8 cellular contexts compared by ENCODE assay signal in the genomic region with DNA sequence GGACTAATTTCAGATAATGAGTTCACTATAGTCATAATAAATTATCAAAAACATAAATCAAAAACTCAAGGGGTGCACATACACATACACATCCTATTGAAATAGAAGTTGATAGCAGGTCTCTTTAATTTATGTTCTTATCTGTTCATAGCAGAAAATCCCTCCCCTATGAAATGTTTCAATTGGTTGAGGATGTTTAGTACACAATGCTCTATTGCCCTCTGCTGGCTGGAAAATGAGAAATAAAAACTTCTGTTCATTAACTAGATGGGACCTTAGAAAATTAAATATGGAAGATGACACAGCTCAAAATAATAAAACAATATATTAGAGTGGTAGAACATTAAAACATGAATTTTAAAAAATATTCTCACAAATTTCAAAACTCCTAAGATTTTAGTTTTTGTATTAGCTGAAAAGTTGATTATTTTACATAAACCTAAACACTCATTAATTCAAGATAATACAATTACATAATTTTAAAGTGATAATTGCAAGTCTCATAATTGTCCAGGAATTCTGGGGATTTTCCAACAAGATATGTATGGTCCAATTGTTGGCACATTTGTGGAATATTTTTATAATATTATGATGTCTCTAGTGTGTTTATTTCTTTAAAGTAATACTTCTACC.
DNase-seq lines count a peak whose midpoint lies in the region; ATAC-seq and TF ChIP-seq lines count a peak whose summit lies in the region.

No MANE protein-coding gene starts in this region.

- H3K9me3 ChIP-seq in SK-N-SH, result no peaks in the 10 kb centered on the region; the same call in 1 of the 2 replicates
- H3K9me3 ChIP-seq in testis, result no peaks in the 10 kb centered on the region

- TF ChIP-seq RAD21 in SK-N-SH (IDR thresholded peaks at IDR 0.05; ENCODE audit: low read length), result peak; percentile 92

- H3K36me3 ChIP-seq in SK-N-SH (replicated peaks in 1 of 2; ENCODE audit: control insufficient read depth in 1 of 2, insufficient read depth in 2 of 2, low read length in 1 of 2) (no peaks in the 10 kb centered on the region), testis (ENCODE audit: low read depth, missing control alignments) (no peaks in the 10 kb centered on the region)

- H3K27ac ChIP-seq in SK-N-SH (ENCODE audit: low read depth in 2 of 2, low read length in 1 of 2) (no peak overlapping the region), testis (no peak overlapping the region)

- no peak overlapping the region for H3K4me2 ChIP-seq in SK-N-SH

- no peak overlapping the region for H3K9ac ChIP-seq in SK-N-SH

- H2AFZ ChIP-seq in SK-N-SH (ENCODE audit: low read depth), result peak overlapping the region; percentile 71; the same call in 1 of the 2 replicates

- ATAC-seq in GM18907 (IDR thresholded peaks at IDR 0.05; ENCODE audit: unreplicated experiment), result peak; percentile 66

- no peaks in the 10 kb centered on the region for H3K79me2 ChIP-seq in SK-N-SH (ENCODE audit: insufficient read depth)

- H3K27me3 ChIP-seq in SK-N-SH (ENCODE audit: insufficient read depth) (no peaks in the 10 kb centered on the region), testis (no peaks in the 10 kb centered on the region)

- intact Hi-C loops in testis (cut with DNase I; ENCODE audit: low total_unique reads), result no loop called here

- TF ChIP-seq POLR2A in testis (IDR thresholded peaks at IDR 0.05), result no peak

- POLR2A ChIA-PET in SK-N-SH (lab: Yijun Ruan, JAX), result no interaction called here

- DNase-seq in AG09319 (ENCODE audit: extremely low read depth, low read depth) (no peak), M059J (ENCODE audit: low read depth) (peak; percentile 44), SK-N-SH (peak; percentile 51), foreskin melanocyte (peak; percentile 45), testis (no peak), T-helper 1 cell (no peak)
- no peak for DNase-seq in stimulated activated CD8-positive, alpha-beta memory T cell treated with anti-CD3 and anti-CD28 coated beads, Interleukin-4, amount 100 ng/mL, for 48 hours

- no peaks in the 10 kb centered on the region for H3F3A ChIP-seq in SK-N-SH (replicated peaks; ENCODE audit: insufficient read depth)

- H3K4me3 ChIP-seq in SK-N-SH (ENCODE audit: low read depth in 2 of 2, low read length in 1 of 2) (no peak overlapping the region; a peak in 1 of 4 replicates), testis (no peak overlapping the region)

- no peaks in the 10 kb centered on the region for H4K20me1 ChIP-seq in SK-N-SH (ENCODE audit: insufficient read depth)

- TF ChIP-seq EP300 in SK-N-SH (IDR thresholded peaks at IDR 0.05; ENCODE audit: borderline replicate concordance in 1 of 2, low read depth in 1 of 2, low read length in 1 of 2), result no peak

- CTCF ChIA-PET in SK-N-SH (lab: Yijun Ruan, JAX), result interaction anchor here (0.6 to 4.7 kb wide), 32 partner anchors 8 to 577 kb away, joined by 3 to 54 read pairs (median 4); no protein-coding TSS in a partner anchor

- H3K4me1 ChIP-seq in SK-N-SH (ENCODE audit: control insufficient read depth in 1 of 2, insufficient read depth in 2 of 2, low read depth in 1 of 2, low read length in 1 of 2) (peaks cover 0 to 9% of the 10 kb centered on the region in 2 experiments; a peak in 2 of 4 replicates), testis (no peaks in the 10 kb centered on the region)

- H3K9me2 ChIP-seq in SK-N-SH, result no peaks in the 10 kb centered on the region

- TF ChIP-seq CTCF in AG09319 (IDR thresholded peaks at IDR 0.05; ENCODE audit: low read depth, low read length), result peak; percentile 47
- TF ChIP-seq CTCF in SK-N-SH (IDR thresholded peaks at IDR 0.05), result peak; percentile 83
- peak; percentile 48 to 71 (median 52) for TF ChIP-seq CTCF in testis (IDR thresholded peaks at IDR 0.05)

TF ChIP-seq in SK-N-SH, 30 proteins besides CTCF, POLR2A, EP300 and RAD21:
- TF ChIP-seq TAF1 (IDR thresholded peaks at IDR 0.05; ENCODE audit: borderline replicate concordance, low read depth, low read length), result no peak
- no peak for TF ChIP-seq FOXJ3 (CRISPR knock-in tag; IDR thresholded peaks at IDR 0.05)
- TF ChIP-seq FOXM1 (IDR thresholded peaks at IDR 0.05; ENCODE audit: low read depth), result no peak
- TF ChIP-seq, protein P1, sequence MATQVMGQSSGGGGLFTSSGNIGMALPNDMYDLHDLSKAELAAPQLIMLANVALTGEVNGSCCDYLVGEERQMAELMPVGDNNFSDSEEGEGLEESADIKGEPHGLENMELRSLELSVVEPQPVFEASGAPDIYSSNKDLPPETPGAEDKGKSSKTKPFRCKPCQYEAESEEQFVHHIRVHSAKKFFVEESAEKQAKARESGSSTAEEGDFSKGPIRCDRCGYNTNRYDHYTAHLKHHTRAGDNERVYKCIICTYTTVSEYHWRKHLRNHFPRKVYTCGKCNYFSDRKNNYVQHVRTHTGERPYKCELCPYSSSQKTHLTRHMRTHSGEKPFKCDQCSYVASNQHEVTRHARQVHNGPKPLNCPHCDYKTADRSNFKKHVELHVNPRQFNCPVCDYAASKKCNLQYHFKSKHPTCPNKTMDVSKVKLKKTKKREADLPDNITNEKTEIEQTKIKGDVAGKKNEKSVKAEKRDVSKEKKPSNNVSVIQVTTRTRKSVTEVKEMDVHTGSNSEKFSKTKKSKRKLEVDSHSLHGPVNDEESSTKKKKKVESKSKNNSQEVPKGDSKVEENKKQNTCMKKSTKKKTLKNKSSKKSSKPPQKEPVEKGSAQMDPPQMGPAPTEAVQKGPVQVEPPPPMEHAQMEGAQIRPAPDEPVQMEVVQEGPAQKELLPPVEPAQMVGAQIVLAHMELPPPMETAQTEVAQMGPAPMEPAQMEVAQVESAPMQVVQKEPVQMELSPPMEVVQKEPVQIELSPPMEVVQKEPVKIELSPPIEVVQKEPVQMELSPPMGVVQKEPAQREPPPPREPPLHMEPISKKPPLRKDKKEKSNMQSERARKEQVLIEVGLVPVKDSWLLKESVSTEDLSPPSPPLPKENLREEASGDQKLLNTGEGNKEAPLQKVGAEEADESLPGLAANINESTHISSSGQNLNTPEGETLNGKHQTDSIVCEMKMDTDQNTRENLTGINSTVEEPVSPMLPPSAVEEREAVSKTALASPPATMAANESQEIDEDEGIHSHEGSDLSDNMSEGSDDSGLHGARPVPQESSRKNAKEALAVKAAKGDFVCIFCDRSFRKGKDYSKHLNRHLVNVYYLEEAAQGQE (IDR thresholded peaks at IDR 0.05; ENCODE audit: low read depth, low read length), result no peak
- peak; percentile 80 for TF ChIP-seq SMC3 (IDR thresholded peaks at IDR 0.05; ENCODE audit: low read depth, low read length)

Comparison
In these comparisons a context has a peak if more than half of its experiments do, and no peak if none do; other contexts are left out.
1. DNase-seq: peak in M059J (single experiment), SK-N-SH (single experiment) and foreskin melanocyte (single experiment); none in AG09319 (single experiment), testis (single experiment), stimulated activated CD8-positive, alpha-beta memory T cell treated with anti-CD3 and anti-CD28 coated beads, Interleukin-4, amount 100 ng/mL, for 48 hours (single experiment) and T-helper 1 cell (0 of 5).
2. Peak in every context shown above with its lines, with median percentiles within 50 percentile points of each other: CTCF ChIP-seq.